In genomic region chr11:84234462-84235202, GRCh38 we compare ENCODE assay signal across 22 cellular contexts.
A peak's percentile ranks its signal among the peaks of the same experiment; 100 is the strongest.
DNase-seq lines count a peak whose midpoint lies in the region; ATAC-seq, FAIRE-seq and TF ChIP-seq lines count a peak whose summit lies in the region.
"Had no signal": no experiment of that assay in that cellular context is flagged by ENCODE, and none has a peak within 500 bp of the region (broad histone marks: within the 10 kb centered on the region; RNA-seq: fewer than 3 reads in every experiment).

No MANE protein-coding gene starts in this region.

- no peak for TF ChIP-seq CTCF in left lung (IDR thresholded peaks at IDR 0.05)
- no peak for TF ChIP-seq CTCF in pancreas (IDR thresholded peaks at IDR 0.05)

- intact Hi-C loops in left lung (cut with DNase I) (no loop called here), pancreas (cut with DNase I) (no loop called here)

- H3K9me3 ChIP-seq in HAP-1 (no peaks in the 10 kb centered on the region), left lung (no peaks in the 10 kb centered on the region), pancreas (no peaks in the 10 kb centered on the region)
- H3K9me3 ChIP-seq: BE2C had no signal

- H3K27ac ChIP-seq in left lung, result no peak overlapping the region
- no peak overlapping the region for H3K27ac ChIP-seq in pancreas
- H3K27ac ChIP-seq: KMS-11, PC-9, RWPE1 had no signal

- peaks cover 4% of the 10 kb centered on the region; the same call in 1 of the 2 replicates for H3K27me3 ChIP-seq in HAP-1 (ENCODE audit: low read depth)
- H3K27me3 ChIP-seq in left lung, result no peaks in the 10 kb centered on the region
- H3K27me3 ChIP-seq in pancreas, result no peaks in the 10 kb centered on the region
- H3K27me3 ChIP-seq: BE2C had no signal

- H3K4me3 ChIP-seq in HAP-1, result no peak overlapping the region
- H3K4me3 ChIP-seq in left lung, result no peak overlapping the region
- no peak overlapping the region for H3K4me3 ChIP-seq in pancreas
- H3K4me3 ChIP-seq: PC-9 had no signal

- 50 to 54% methylated on average over 4 of the region's 4 CpGs for WGBS in pancreas, 2 donors

- FAIRE-seq in pancreas (lab: Jason Lieb, UNC), result no peak
- FAIRE-seq: A204.1 had no signal

- DNase-seq in HAP-1 (ENCODE audit: low spot score in 2 of 2), result peak; percentile 51 to 62
- DNase-seq in foreskin melanocyte, result peak; percentile 27
- DNase-seq in left kidney (ENCODE audit: low read depth, low spot score), result peak; percentile 66
- peak; percentile 23 for DNase-seq in renal cortical epithelial cell (ENCODE audit: low read depth)
- no peak for DNase-seq in left lung
- no peak for DNase-seq in pancreas
- no peak for DNase-seq in NCI-H1105 (lab: John Stamatoyannopoulos, UW)
- DNase-seq: Calu3; CD4-positive, CD25-positive, alpha-beta regulatory T cell; GF-D8; HFFc6; NCI-H146; NCI-H2029 treated with DMSO at 0.1 percent for 48 hours; NCI-H2171; NCI-H526; PC-9; SIG-M5 had no signal

- no peaks in the 10 kb centered on the region for H3K36me3 ChIP-seq in HAP-1 (replicated peaks)
- no peaks in the 10 kb centered on the region for H3K36me3 ChIP-seq in left lung
- no peaks in the 10 kb centered on the region for H3K36me3 ChIP-seq in pancreas
- H3K36me3 ChIP-seq: BE2C had no signal

- no peak for ATAC-seq in left lung
- no peak for ATAC-seq in pancreas
- ATAC-seq in SK-N-SH treated with all-trans-retinoic acid at 6 μM for 48 hours, result no peak

- peaks cover 11% of the 10 kb centered on the region for H3K4me1 ChIP-seq in HAP-1
- H3K4me1 ChIP-seq in left lung, result no peaks in the 10 kb centered on the region
- no peaks in the 10 kb centered on the region for H3K4me1 ChIP-seq in pancreas

- in situ Hi-C loops in HAP-1 (cut with MboI; ENCODE audit: low sequenced_read_pairs), result no loop called here

TF ChIP-seq in SK-N-SH treated with all-trans-retinoic acid at 6 μM for 48 hours, 23 proteins besides CTCF, POLR2A, EP300 and RAD21:
- TF ChIP-seq ZNF70 (CRISPR knock-in tag; IDR thresholded peaks at IDR 0.05) (no peak), CSDC2 (CRISPR knock-in tag; IDR thresholded peaks at IDR 0.05) (no peak), ESRRG (CRISPR knock-in tag; IDR thresholded peaks at IDR 0.05) (no peak), PATZ1 (CRISPR knock-in tag; IDR thresholded peaks at IDR 0.05; ENCODE audit: borderline replicate concordance) (no peak), ZNF8 (CRISPR knock-in tag; IDR thresholded peaks at IDR 0.05) (no peak)
- TF ChIP-seq, protein P1, sequence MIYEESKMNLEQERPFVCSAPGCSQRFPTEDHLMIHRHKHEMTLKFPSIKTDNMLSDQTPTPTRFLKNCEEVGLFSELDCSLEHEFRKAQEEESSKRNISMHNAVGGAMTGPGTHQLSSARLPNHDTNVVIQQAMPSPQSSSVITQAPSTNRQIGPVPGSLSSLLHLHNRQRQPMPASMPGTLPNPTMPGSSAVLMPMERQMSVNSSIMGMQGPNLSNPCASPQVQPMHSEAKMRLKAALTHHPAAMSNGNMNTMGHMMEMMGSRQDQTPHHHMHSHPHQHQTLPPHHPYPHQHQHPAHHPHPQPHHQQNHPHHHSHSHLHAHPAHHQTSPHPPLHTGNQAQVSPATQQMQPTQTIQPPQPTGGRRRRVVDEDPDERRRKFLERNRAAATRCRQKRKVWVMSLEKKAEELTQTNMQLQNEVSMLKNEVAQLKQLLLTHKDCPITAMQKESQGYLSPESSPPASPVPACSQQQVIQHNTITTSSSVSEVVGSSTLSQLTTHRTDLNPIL (CRISPR knock-in tag; IDR thresholded peaks at IDR 0.05; ENCODE audit: low read depth), result no peak

Comparison
In these comparisons a context has a peak if more than half of its experiments do, and no peak if none do; other contexts are left out.
1. DNase-seq: peak in HAP-1 (2 of 2), foreskin melanocyte (single experiment), left kidney (single experiment) and renal cortical epithelial cell (single experiment); none in left lung (0 of 2), pancreas (0 of 6) and NCI-H1105 (single experiment).